Comparison of ENCODE assay signal across 21 cellular contexts in genomic region chr16:87837627-87838289, GRCh38. TPM values are rescaled to one million over a fixed set of nuclear protein-coding genes. Genes with fewer than 3 reads are reported as not detected.
DNase-seq lines count a peak whose midpoint lies in the region; ATAC-seq, FAIRE-seq and TF ChIP-seq lines count a peak whose summit lies in the region.
"Had no signal": no experiment of that assay in that cellular context is flagged by ENCODE, and none has a peak within 500 bp of the region (broad histone marks: within the 10 kb centered on the region; RNA-seq: fewer than 3 reads in every experiment).

No MANE protein-coding gene starts in this region.

- H4K20me1 ChIP-seq in astrocyte (ENCODE audit: insufficient read depth, low read length): peaks cover 89% of the 10 kb centered on the region

- no peaks in the 10 kb centered on the region for H3K27me3 Mint-ChIP-seq in astrocyte (ENCODE audit: low read depth, unreplicated experiment)
- H3K27me3 Mint-ChIP-seq: activated naive CD8-positive, alpha-beta T cell; CD4-positive, CD25-positive, alpha-beta regulatory T cell had no signal

- in situ Hi-C loops in GM13976 (cut with MboI; ENCODE audit: low sequenced_read_pairs, unreplicated experiment): no loop called here

- no peaks in the 10 kb centered on the region for H3K9me3 Mint-ChIP-seq in astrocyte (ENCODE audit: unreplicated experiment)
- H3K9me3 Mint-ChIP-seq: CD4-positive, CD25-positive, alpha-beta regulatory T cell; natural killer cell had no signal

- no peak for TF ChIP-seq CTCF in astrocyte (IDR thresholded peaks at IDR 0.05; ENCODE audit: insufficient read depth, low read depth, low read length)
- TF ChIP-seq CTCF in GM13976 (IDR thresholded peaks at IDR 0.05; ENCODE audit: borderline replicate concordance, control extremely low read depth, extremely low read depth, insufficient read depth, missing control alignments): no peak

- no peak overlapping the region for H3K4me2 ChIP-seq in astrocyte (ENCODE audit: low read length)
- H3K4me2 ChIP-seq: KMS-11 had no signal

- H3K4me1 ChIP-seq in astrocyte (ENCODE audit: insufficient read depth, low read length): peaks cover 16% of the 10 kb centered on the region
- H3K4me1 ChIP-seq: pancreas had no signal

- FAIRE-seq in astrocyte (lab: Jason Lieb, UNC): no peak
- FAIRE-seq: H54, kidney, pancreas had no signal

- H3K9me3 ChIP-seq in astrocyte (ENCODE audit: insufficient read depth, low read depth, low read length): no peaks in the 10 kb centered on the region
- H3K9me3 ChIP-seq: pancreas had no signal

- H3K9ac ChIP-seq in astrocyte (ENCODE audit: low read length): peak overlapping the region; percentile 27
- H3K9ac ChIP-seq: KMS-11 had no signal

- peaks cover 15% of the 10 kb centered on the region for H3K4me1 Mint-ChIP-seq in astrocyte (ENCODE audit: low read depth, unreplicated experiment)
- H3K4me1 Mint-ChIP-seq: natural killer cell had no signal

- H3K27ac ChIP-seq in astrocyte (ENCODE audit: low read depth, low read length): no peak overlapping the region
- H3K27ac ChIP-seq: KMS-11, pancreas had no signal

- peak overlapping the region; percentile 80 for H3K27ac Mint-ChIP-seq in astrocyte (ENCODE audit: unreplicated experiment)
- H3K27ac Mint-ChIP-seq: activated naive CD8-positive, alpha-beta T cell; natural killer cell had no signal

- H3K4me3 ChIP-seq in astrocyte (ENCODE audit: insufficient read depth, low read depth, low read length): no peak overlapping the region
- H3K4me3 ChIP-seq: pancreas had no signal

- no peak overlapping the region for H3K4me3 Mint-ChIP-seq in astrocyte (ENCODE audit: unreplicated experiment)
- H3K4me3 Mint-ChIP-seq: activated naive CD8-positive, alpha-beta T cell; CD4-positive, CD25-positive, alpha-beta regulatory T cell; natural killer cell had no signal

- no peak for ATAC-seq in left ventricle myocardium superior
- ATAC-seq in Right ventricle myocardium superior (ENCODE audit: poor library complexity): no peak
- peak; percentile 24 for ATAC-seq in left lobe of liver
- ATAC-seq: natural killer cell had no signal

- H3K27me3 ChIP-seq in astrocyte (ENCODE audit: insufficient read depth, low read length): no peaks in the 10 kb centered on the region
- H3K27me3 ChIP-seq: pancreas had no signal

- DNase-seq in left ventricle myocardium superior (peak; percentile 36), Right ventricle myocardium superior (no peak), astrocyte (ENCODE audit: low read depth) (no peak), left lobe of liver (ENCODE audit: low spot score) (peak; percentile 80), HK-2 (ENCODE audit: unreplicated experiment) (no peak), GM13976 (ENCODE audit: low spot score) (no peak)
- no peak for DNase-seq in activated CD4-positive, CD25-positive, alpha-beta regulatory T cell treated with anti-CD3 and anti-CD28 coated beads, Interleukin-2, amount 50 U/mL, for 72 hours
- DNase-seq: activated CD4-positive, alpha-beta T cell treated with anti-CD3 and anti-CD28 coated beads for 1 hour; activated CD8-positive, alpha-beta memory T cell treated with anti-CD3 and anti-CD28 coated beads for 24 hours; CD4-positive, CD25-positive, alpha-beta regulatory T cell; kidney; natural killer cell; NCI-H146; NCI-H2171; NCI-H69; SHP77; stimulated activated CD4-positive, alpha-beta T cell treated with anti-CD3 and anti-CD28 coated beads, Interleukin-15, amount 100 ng/mL, for 24 hours had no signal

- H3K36me3 ChIP-seq in astrocyte (ENCODE audit: insufficient read depth, low read length): peaks cover 36% of the 10 kb centered on the region

- no peak overlapping the region for H2AFZ ChIP-seq in astrocyte (ENCODE audit: low read depth, low read length)

- H3K36me3 Mint-ChIP-seq in astrocyte (ENCODE audit: low read depth, unreplicated experiment): peaks cover 18% of the 10 kb centered on the region
- H3K36me3 Mint-ChIP-seq: activated naive CD8-positive, alpha-beta T cell; natural killer cell had no signal

- intact Hi-C loops in left ventricle myocardium superior (cut with micrococcal nuclease): no loop called here
- intact Hi-C loops in Right ventricle myocardium superior (cut with DNase I): no loop called here

- peaks cover 22% of the 10 kb centered on the region for H3K79me2 ChIP-seq in astrocyte (ENCODE audit: insufficient read depth, low read length)

RNA-seq across cellular contexts. Expression of gene SLC7A5, which starts 31.5 kb away (rescaled TPM):
- total RNA-seq in left ventricle myocardium superior (2.0 TPM), Right ventricle myocardium superior (3.9 TPM), astrocyte (815 and 816 TPM in 2 replicates), left lobe of liver (13.4 TPM)

Comparison
In these comparisons a context has a peak if more than half of its experiments do, and no peak if none do; other contexts are left out.
1. DNase-seq: peak in left ventricle myocardium superior (single experiment) and left lobe of liver (single experiment); none in Right ventricle myocardium superior (single experiment), astrocyte (single experiment), activated CD4-positive, CD25-positive, alpha-beta regulatory T cell treated with anti-CD3 and anti-CD28 coated beads, Interleukin-2, amount 50 U/mL, for 72 hours (single experiment), HK-2 (single experiment) and GM13976 (single experiment).
2. RNA of gene SLC7A5, which starts 31.5 kb away (total RNA-seq): 815 to 816 TPM in astrocyte; 13.4 TPM in left lobe of liver (single experiment), 3.9 TPM in Right ventricle myocardium superior (single experiment) and 2.0 TPM in left ventricle myocardium superior (single experiment); every median in the first group is over 10 times any median in the second.